9 cellular contexts compared by ENCODE assay signal in the genomic region with DNA sequence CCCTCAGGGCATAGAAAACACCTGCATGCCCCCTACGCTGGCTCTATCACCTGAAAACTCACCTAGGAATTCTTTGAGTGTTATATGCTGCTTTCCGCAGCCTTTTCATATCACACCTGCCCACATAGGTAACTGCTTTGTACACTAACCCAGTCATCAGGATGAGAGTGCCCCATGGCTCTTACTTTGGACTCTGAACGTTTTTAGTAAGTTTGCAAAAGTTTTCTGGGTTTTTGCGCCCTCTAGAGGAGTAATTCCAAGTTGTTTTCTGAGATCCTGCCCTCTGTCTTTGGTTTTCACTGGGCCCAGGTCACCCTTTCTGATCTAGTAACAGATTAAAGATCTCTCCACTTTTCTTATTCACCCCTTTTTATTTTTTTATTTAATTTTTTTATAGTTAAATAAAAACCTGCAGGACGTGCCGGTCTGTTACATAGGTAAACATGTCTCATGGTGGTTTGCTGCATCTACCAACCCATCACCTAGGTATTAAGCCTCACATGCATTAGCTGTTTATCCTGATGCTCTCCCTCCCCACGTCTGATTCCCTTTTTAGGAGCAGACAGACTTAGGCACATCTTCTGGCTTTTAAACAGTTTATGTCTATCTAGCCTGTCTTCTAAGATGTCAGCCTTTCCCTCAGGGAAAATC.
DNase-seq lines count a peak whose midpoint lies in the region; ATAC-seq and TF ChIP-seq lines count a peak whose summit lies in the region.
"Had no signal": no experiment of that assay in that cellular context is flagged by ENCODE, and none has a peak within 500 bp of the region (broad histone marks: within the 10 kb centered on the region; RNA-seq: fewer than 3 reads in every experiment).

No MANE protein-coding gene starts in this region.

- peak; percentile 63 for TF ChIP-seq CTCF in BE2C (IDR thresholded peaks at IDR 0.05; ENCODE audit: low read depth, low read length)
- TF ChIP-seq CTCF in GM13976 (IDR thresholded peaks at IDR 0.05; ENCODE audit: borderline replicate concordance, control extremely low read depth, extremely low read depth, insufficient read depth, missing control alignments): peak; percentile 52
- TF ChIP-seq CTCF in Peyer's patch (IDR thresholded peaks at IDR 0.05): peak in 5 of 6 experiments; percentile 20 to 72 (median 64)
- peak; percentile 72 for TF ChIP-seq CTCF in retinal pigment epithelial cell (conservative IDR thresholded peaks at IDR 0.05; ENCODE audit: low read depth, low read length)

- peaks cover 2 to 11% of the 10 kb centered on the region in 2 donors for H3K27me3 Mint-ChIP-seq in CD8-positive, alpha-beta memory T cell

- H3K27ac ChIP-seq in Peyer's patch: no peak overlapping the region
- H3K27ac ChIP-seq in CD8-positive, alpha-beta memory T cell (ENCODE audit: low read depth, low read length): no peak overlapping the region

- no peaks in the 10 kb centered on the region for H3K36me3 ChIP-seq in BE2C
- no peaks in the 10 kb centered on the region for H3K36me3 ChIP-seq in Peyer's patch
- no peaks in the 10 kb centered on the region for H3K36me3 ChIP-seq in CD8-positive, alpha-beta memory T cell (ENCODE audit: insufficient read depth, low read length)

- H3K27me3 ChIP-seq in BE2C (no peaks in the 10 kb centered on the region), Peyer's patch (no peaks in the 10 kb centered on the region)
- H3K27me3 ChIP-seq in CD8-positive, alpha-beta memory T cell (ENCODE audit: insufficient read depth, low read length, poor library complexity, severe bottlenecking): no peaks in the 10 kb centered on the region

- H3K4me1 Mint-ChIP-seq in CD8-positive, alpha-beta memory T cell: no peaks in the 10 kb centered on the region
- H3K4me1 Mint-ChIP-seq: T-cell had no signal

- POLR2A ChIA-PET in CD8-positive, alpha-beta memory T cell (lab: Charles Lee): no interaction called here

- ATAC-seq in HG03378 (IDR thresholded peaks at IDR 0.05; ENCODE audit: unreplicated experiment): peak; percentile 68
- ATAC-seq: T-cell had no signal

- H3K4me1 ChIP-seq in BE2C (no peaks in the 10 kb centered on the region), Peyer's patch (no peaks in the 10 kb centered on the region)
- no peaks in the 10 kb centered on the region for H3K4me1 ChIP-seq in CD8-positive, alpha-beta memory T cell (ENCODE audit: insufficient read depth, low read length)

- no peak for TF ChIP-seq POLR2A in Peyer's patch (IDR thresholded peaks at IDR 0.05)

- H3K27ac Mint-ChIP-seq in CD8-positive, alpha-beta memory T cell: no peak overlapping the region
- H3K27ac Mint-ChIP-seq: T-cell had no signal

- no peak overlapping the region for H3K4me3 Mint-ChIP-seq in CD8-positive, alpha-beta memory T cell
- H3K4me3 Mint-ChIP-seq: T-cell had no signal

- H3K9me3 Mint-ChIP-seq in CD8-positive, alpha-beta memory T cell: no peaks in the 10 kb centered on the region
- H3K9me3 Mint-ChIP-seq: T-cell had no signal

- H3K36me3 Mint-ChIP-seq in CD8-positive, alpha-beta memory T cell: no peaks in the 10 kb centered on the region
- H3K36me3 Mint-ChIP-seq: T-cell had no signal

- in situ Hi-C loops in GM13976 (cut with MboI; ENCODE audit: low sequenced_read_pairs, unreplicated experiment): loop anchor here (10.0 kb wide), 1 partner anchor 979 kb away; no protein-coding TSS in a partner anchor

- CTCF ChIA-PET in CD8-positive, alpha-beta memory T cell (lab: Charles Lee): no interaction called here

- DNase-seq in BE2C (no peak), GM13976 (ENCODE audit: low spot score) (peak; percentile 49), Peyer's patch (no peak), fibroblast of peridontal ligament (ENCODE audit: extremely low read depth) (peak; percentile 2), retinal pigment epithelial cell (ENCODE audit: low read depth) (no peak)
- DNase-seq in CD8-positive, alpha-beta memory T cell: no peak
- no peak for DNase-seq in activated CD8-positive, alpha-beta memory T cell treated with anti-CD3 and anti-CD28 coated beads, Interleukin-2, amount 50 U/mL, for 4 hours

- H3K9me3 ChIP-seq in BE2C (no peaks in the 10 kb centered on the region), Peyer's patch (no peaks in the 10 kb centered on the region)
- no peaks in the 10 kb centered on the region for H3K9me3 ChIP-seq in CD8-positive, alpha-beta memory T cell (ENCODE audit: low read length)

- H3K4me3 ChIP-seq in BE2C (ENCODE audit: low read depth, low read length) (no peak overlapping the region), Peyer's patch (no peak overlapping the region), retinal pigment epithelial cell (ENCODE audit: low read length) (no peak overlapping the region)
- H3K4me3 ChIP-seq in CD8-positive, alpha-beta memory T cell (ENCODE audit: low read length): no peak overlapping the region

Comparison
In these comparisons a context has a peak if more than half of its experiments do, and no peak if none do; other contexts are left out.
1. DNase-seq: peak in GM13976 (single experiment) and fibroblast of peridontal ligament (single experiment); none in BE2C (single experiment), Peyer's patch (0 of 3), retinal pigment epithelial cell (single experiment), CD8-positive, alpha-beta memory T cell (0 of 5) and activated CD8-positive, alpha-beta memory T cell treated with anti-CD3 and anti-CD28 coated beads, Interleukin-2, amount 50 U/mL, for 4 hours (single experiment).
2. Peak in every context shown above with its lines, with median percentiles within 50 percentile points of each other: CTCF ChIP-seq.